Comparison of ENCODE assay signal across 1 cellular context in genomic region chr19:48835734-48836088, GRCh38.
TF ChIP-seq lines count a peak whose summit lies in the region.

No MANE protein-coding gene starts in this region.

TF ChIP-seq in HEK293, 187 proteins besides CTCF, POLR2A, EP300 and RAD21 (continued from another document):
- TF ChIP-seq ZNF391 (tag by site-specific recombination; IDR thresholded peaks at IDR 0.05; ENCODE audit: borderline replicate concordance, low read depth): peak; percentile 34; the same call in 1 of the 2 replicates
- 0 out of 2 replicates have a peak, but pooled peaks have one; percentile 36 for TF ChIP-seq ZNF501 (tag by site-specific recombination; IDR thresholded peaks at IDR 0.05)
- TF ChIP-seq ZNF785 (tag by site-specific recombination; IDR thresholded peaks at IDR 0.05): no peak
- peak; percentile 11; the same call in 1 of the 2 replicates for TF ChIP-seq GLIS1 (tag by site-specific recombination; IDR thresholded peaks at IDR 0.05)
- peak; percentile 11; the same call in 1 of the 2 replicates for TF ChIP-seq ZNF629 (tag by site-specific recombination; IDR thresholded peaks at IDR 0.05)
- TF ChIP-seq PRDM2 (tag by site-specific recombination; IDR thresholded peaks at IDR 0.05; ENCODE audit: borderline replicate concordance): no peak
- no peak for TF ChIP-seq ZNF48 (tag by site-specific recombination; IDR thresholded peaks at IDR 0.05)
- TF ChIP-seq, protein P1, sequence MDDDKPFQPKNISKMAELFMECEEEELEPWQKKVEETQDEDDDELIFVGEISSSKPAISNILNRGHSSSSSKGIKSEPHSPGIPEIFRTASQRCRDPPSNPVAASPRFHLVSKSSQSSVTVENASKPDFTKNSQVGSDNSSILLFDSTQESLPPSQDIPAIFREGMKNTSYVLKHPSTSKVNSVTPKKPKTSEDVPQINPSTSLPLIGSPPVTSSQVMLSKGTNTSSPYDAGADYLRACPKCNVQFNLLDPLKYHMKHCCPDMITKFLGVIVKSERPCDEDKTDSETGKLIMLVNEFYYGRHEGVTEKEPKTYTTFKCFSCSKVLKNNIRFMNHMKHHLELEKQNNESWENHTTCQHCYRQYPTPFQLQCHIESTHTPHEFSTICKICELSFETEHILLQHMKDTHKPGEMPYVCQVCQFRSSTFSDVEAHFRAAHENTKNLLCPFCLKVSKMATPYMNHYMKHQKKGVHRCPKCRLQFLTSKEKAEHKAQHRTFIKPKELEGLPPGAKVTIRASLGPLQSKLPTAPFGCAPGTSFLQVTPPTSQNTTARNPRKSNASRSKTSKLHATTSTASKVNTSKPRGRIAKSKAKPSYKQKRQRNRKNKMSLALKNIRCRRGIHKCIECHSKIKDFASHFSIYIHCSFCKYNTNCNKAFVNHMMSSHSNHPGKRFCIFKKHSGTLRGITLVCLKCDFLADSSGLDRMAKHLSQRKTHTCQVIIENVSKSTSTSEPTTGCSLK (tag by site-specific recombination; IDR thresholded peaks at IDR 0.05): no peak
- TF ChIP-seq ZNF24 (tag by site-specific recombination; IDR thresholded peaks at IDR 0.05): peak; percentile 62; the same call in 1 of the 2 replicates
- peak; percentile 78 for TF ChIP-seq ZBTB17 (tag by site-specific recombination; IDR thresholded peaks at IDR 0.05)
- peak; percentile 28; the same call in 1 of the 2 replicates for TF ChIP-seq ZXDB (tag by site-specific recombination; IDR thresholded peaks at IDR 0.05)
- TF ChIP-seq, protein P2, sequence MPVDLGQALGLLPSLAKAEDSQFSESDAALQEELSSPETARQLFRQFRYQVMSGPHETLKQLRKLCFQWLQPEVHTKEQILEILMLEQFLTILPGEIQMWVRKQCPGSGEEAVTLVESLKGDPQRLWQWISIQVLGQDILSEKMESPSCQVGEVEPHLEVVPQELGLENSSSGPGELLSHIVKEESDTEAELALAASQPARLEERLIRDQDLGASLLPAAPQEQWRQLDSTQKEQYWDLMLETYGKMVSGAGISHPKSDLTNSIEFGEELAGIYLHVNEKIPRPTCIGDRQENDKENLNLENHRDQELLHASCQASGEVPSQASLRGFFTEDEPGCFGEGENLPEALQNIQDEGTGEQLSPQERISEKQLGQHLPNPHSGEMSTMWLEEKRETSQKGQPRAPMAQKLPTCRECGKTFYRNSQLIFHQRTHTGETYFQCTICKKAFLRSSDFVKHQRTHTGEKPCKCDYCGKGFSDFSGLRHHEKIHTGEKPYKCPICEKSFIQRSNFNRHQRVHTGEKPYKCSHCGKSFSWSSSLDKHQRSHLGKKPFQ (tag by site-specific recombination; IDR thresholded peaks at IDR 0.05): no peak
- TF ChIP-seq, protein P3, sequence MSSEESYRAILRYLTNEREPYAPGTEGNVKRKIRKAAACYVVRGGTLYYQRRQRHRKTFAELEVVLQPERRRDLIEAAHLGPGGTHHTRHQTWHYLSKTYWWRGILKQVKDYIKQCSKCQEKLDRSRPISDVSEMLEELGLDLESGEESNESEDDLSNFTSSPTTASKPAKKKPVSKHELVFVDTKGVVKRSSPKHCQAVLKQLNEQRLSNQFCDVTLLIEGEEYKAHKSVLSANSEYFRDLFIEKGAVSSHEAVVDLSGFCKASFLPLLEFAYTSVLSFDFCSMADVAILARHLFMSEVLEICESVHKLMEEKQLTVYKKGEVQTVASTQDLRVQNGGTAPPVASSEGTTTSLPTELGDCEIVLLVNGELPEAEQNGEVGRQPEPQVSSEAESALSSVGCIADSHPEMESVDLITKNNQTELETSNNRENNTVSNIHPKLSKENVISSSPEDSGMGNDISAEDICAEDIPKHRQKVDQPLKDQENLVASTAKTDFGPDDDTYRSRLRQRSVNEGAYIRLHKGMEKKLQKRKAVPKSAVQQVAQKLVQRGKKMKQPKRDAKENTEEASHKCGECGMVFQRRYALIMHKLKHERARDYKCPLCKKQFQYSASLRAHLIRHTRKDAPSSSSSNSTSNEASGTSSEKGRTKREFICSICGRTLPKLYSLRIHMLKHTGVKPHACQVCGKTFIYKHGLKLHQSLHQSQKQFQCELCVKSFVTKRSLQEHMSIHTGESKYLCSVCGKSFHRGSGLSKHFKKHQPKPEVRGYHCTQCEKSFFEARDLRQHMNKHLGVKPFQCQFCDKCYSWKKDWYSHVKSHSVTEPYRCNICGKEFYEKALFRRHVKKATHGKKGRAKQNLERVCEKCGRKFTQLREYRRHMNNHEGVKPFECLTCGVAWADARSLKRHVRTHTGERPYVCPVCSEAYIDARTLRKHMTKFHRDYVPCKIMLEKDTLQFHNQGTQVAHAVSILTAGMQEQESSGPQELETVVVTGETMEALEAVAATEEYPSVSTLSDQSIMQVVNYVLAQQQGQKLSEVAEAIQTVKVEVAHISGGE (tag by site-specific recombination; conservative IDR thresholded peaks at IDR 0.05; ENCODE audit: low read depth): no peak
- TF ChIP-seq ZBTB48 (tag by site-specific recombination; IDR thresholded peaks at IDR 0.05): peak; percentile 84
- TF ChIP-seq GLI4 (tag by site-specific recombination; IDR thresholded peaks at IDR 0.05): no peak
- TF ChIP-seq KLF8 (tag by site-specific recombination; IDR thresholded peaks at IDR 0.05): peak; percentile 39
- no peak for TF ChIP-seq ZNF529 (tag by site-specific recombination; IDR thresholded peaks at IDR 0.05; ENCODE audit: insufficient replicate concordance)
- TF ChIP-seq, protein P4, sequence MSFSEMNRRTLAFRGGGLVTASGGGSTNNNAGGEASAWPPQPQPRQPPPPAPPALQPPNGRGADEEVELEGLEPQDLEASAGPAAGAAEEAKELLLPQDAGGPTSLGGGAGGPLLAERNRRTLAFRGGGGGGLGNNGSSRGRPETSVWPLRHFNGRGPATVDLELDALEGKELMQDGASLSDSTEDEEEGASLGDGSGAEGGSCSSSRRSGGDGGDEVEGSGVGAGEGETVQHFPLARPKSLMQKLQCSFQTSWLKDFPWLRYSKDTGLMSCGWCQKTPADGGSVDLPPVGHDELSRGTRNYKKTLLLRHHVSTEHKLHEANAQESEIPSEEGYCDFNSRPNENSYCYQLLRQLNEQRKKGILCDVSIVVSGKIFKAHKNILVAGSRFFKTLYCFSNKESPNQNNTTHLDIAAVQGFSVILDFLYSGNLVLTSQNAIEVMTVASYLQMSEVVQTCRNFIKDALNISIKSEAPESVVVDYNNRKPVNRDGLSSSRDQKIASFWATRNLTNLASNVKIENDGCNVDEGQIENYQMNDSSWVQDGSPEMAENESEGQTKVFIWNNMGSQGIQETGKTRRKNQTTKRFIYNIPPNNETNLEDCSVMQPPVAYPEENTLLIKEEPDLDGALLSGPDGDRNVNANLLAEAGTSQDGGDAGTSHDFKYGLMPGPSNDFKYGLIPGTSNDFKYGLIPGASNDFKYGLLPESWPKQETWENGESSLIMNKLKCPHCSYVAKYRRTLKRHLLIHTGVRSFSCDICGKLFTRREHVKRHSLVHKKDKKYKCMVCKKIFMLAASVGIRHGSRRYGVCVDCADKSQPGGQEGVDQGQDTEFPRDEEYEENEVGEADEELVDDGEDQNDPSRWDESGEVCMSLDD (tag by site-specific recombination; IDR thresholded peaks at IDR 0.05): peak; percentile 79
- TF ChIP-seq SCRT2 (tag by site-specific recombination; IDR thresholded peaks at IDR 0.05): peak; percentile 94
- no peak for TF ChIP-seq ZNF626 (tag by site-specific recombination; IDR thresholded peaks at IDR 0.05)
- peak; percentile 33; the same call in 1 of the 2 replicates for TF ChIP-seq ZFP69B (tag by site-specific recombination; IDR thresholded peaks at IDR 0.05)
